ENCODE assay signal across 31 cellular contexts in the genomic region with DNA sequence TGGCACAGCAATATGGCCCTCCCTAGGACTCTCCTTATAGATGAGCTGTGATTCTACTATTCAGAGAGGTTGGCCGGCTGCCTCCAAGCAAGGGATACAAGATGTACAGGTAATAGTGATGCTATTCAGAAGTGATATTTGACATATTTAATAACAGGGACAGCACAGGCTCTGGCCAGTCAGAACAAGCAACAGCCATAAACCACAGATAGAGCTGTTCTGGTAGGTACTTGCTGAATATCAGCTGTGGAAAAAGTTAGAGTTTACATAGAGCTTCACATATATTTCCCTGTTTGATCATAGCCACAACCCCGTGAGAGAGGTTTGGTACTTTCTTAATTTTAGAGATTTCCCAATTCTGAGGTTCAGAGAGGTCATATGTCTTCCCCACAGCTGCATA.
"Had no signal": no experiment of that assay in that cellular context is flagged by ENCODE, and none has a peak within 500 bp of the region (broad histone marks: within the 10 kb centered on the region; RNA-seq: fewer than 3 reads in every experiment).

No MANE protein-coding gene starts in this region.

- H3K4me3 ChIP-seq: adrenal gland, body of pancreas, breast epithelium, cardiac muscle cell had no signal

- H3K27me3 ChIP-seq: adrenal gland, body of pancreas, brain microvascular endothelial cell, breast epithelium had no signal

- DNase-seq: activated B cell treated with CpG ODN at 0.5 μM for 24 hours; activated CD4-positive, alpha-beta memory T cell treated with anti-CD3 and anti-CD28 coated beads for 36 hours; activated CD4-positive, alpha-beta T cell treated with anti-CD3 and anti-CD28 coated beads for 4 hours; activated CD4-positive, alpha-beta T cell treated with anti-CD3 and anti-CD28 coated beads, Interleukin-2, amount 10 ng/mL, durations not matched to agents 24 days and 14 days; activated CD4-positive, alpha-beta T cell treated with anti-CD3 and anti-CD28 coated beads, Interleukin-2, amount 50 U/mL, for 1 hour; activated CD4-positive, alpha-beta T cell treated with anti-CD3 and anti-CD28 coated beads, Interleukin-2, amount 50 U/mL, for 4 hours; activated CD4-positive, CD25-positive, alpha-beta regulatory T cell treated with anti-CD3 and anti-CD28 coated beads, Interleukin-2, amount 50 U/mL, for 72 hours; activated CD8-positive, alpha-beta memory T cell treated with anti-CD3 and anti-CD28 coated beads, Interleukin-2, amount 50 U/mL, for 4 hours; activated CD8-positive, alpha-beta T cell treated with anti-CD3 and anti-CD28 coated beads for 36 hours; activated effector memory CD4-positive, alpha-beta T cell treated with anti-CD3 and anti-CD28 coated beads, Interleukin-2, amount 50 U/mL, for 16 hours; activated gamma-delta T cell treated with Interleukin-2 at 50 U/mL for 16 hours; activated naive CD4-positive, alpha-beta T cell; activated naive CD4-positive, alpha-beta T cell treated with anti-CD3 and anti-CD28 coated beads for 36 hours; activated naive CD4-positive, alpha-beta T cell treated with anti-CD3 and anti-CD28 coated beads, Interleukin-2, amount 50 U/mL, for 16 hours; activated naive CD8-positive, alpha-beta T cell treated with anti-CD3 and anti-CD28 coated beads for 36 hours; activated T-cell treated with anti-CD3 and anti-CD28 coated beads for 4 hours; activated T-cell treated with anti-CD3 and anti-CD28 coated beads, Interleukin-2, amount 50 U/mL, for 1 hour; activated T-cell treated with anti-CD3 and anti-CD28 coated beads, Interleukin-2, amount 50 U/mL, for 4 hours; activated T-cell treated with anti-CD3 and anti-CD28 coated beads, Interleukin-2, amount 50 U/mL, for 72 hours; adrenal gland; amniotic stem cell; aorta; body of pancreas; brain microvascular endothelial cell; T-cell; T-helper 2 cell; T-helper 9 cell had no signal

- H3K36me3 ChIP-seq: adrenal gland, brain microvascular endothelial cell, breast epithelium, cardiac muscle cell had no signal

- FAIRE-seq: astrocyte, TTC549 had no signal
